In the genomic region with DNA sequence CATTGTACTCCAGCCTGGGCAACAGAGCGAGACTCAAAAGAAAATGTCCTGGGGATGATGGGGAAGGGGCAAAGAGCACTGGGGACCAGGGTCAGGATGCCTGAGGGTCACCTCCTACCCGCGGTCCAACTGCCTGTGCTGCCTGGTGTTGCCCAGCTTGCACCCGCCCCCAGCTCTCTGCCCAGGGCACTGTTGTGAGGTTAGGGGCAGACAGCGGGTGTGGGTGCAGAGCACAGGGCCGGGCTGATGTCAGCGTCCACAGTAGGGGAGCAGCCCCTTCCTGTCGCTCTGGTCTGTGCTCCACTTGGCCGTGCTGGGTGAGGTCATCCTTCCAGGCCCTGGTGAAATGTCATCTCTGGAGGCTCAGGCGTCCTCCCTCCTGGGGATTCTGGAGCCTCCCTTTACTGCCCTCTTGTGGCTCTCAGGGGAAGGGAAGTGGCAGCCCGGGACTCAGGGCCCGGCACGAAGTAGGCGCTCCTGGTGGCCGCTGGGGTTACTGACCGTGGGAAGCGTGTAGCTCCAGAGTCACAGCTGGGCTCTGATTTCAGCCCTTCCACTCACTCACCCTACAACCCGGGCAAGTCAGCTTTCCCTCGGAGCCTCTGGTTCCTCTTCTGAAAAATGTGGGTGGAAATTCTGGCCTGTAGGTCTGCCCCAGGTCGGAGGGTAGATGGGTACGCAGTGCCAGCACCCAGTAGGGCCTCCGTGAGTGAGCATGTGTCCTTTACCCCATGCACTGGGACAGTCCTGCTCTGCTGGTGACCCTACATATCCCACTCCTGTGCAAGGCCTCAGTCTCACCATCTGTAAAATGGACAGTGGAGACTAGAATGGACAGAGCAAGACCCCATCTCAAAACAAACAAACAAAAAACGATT, we compare ENCODE assay signal across 8 cellular contexts. TPM values are rescaled to one million over a fixed set of nuclear protein-coding genes. Genes with fewer than 3 reads are reported as not detected.
A peak's percentile ranks its signal among the peaks of the same experiment; 100 is the strongest.
DNase-seq lines count a peak whose midpoint lies in the region; ATAC-seq and TF ChIP-seq lines count a peak whose summit lies in the region.

No MANE protein-coding gene starts in this region.

- peak; percentile 86 for TF ChIP-seq CTCF in DND-41 (IDR thresholded peaks at IDR 0.05; ENCODE audit: borderline replicate concordance, extremely low read depth, low read length, poor library complexity, severe bottlenecking)
- peak; percentile 67 to 93 (median 78) for TF ChIP-seq CTCF in prostate gland (IDR thresholded peaks at IDR 0.05)

- H3K4me2 ChIP-seq in DND-41 (ENCODE audit: insufficient read depth, low read length): no peak overlapping the region

- H3K9me3 Mint-ChIP-seq in activated naive CD4-positive, alpha-beta T cell treated with anti-CD3 and anti-CD28 coated beads, Interleukin-2, amount 50 U/mL, for 72 hours: no peaks in the 10 kb centered on the region

- intact Hi-C loops in Right ventricle myocardium inferior (cut with DNase I): no loop called here
- intact Hi-C loops in prostate gland (cut with DNase I): no loop called here
- intact Hi-C loops in aorta (cut with DNase I): no loop called here

- WGBS in prostate gland: 35% methylated on average over 21 of the region's 23 CpGs
- 25 to 28% methylated on average over 23 of the region's 23 CpGs for WGBS in aorta, 2 donors

- H3K9me3 ChIP-seq in DND-41 (ENCODE audit: insufficient read depth, low read length, severe bottlenecking) (no peaks in the 10 kb centered on the region), MG63 (no peaks in the 10 kb centered on the region), prostate gland (no peaks in the 10 kb centered on the region), aorta (ENCODE audit: control insufficient read depth, low read length) (no peaks in the 10 kb centered on the region)

- ATAC-seq in DND-41 (ENCODE audit: insufficient read depth, low read depth) (peak; percentile 59), GM21825 (IDR thresholded peaks at IDR 0.05; ENCODE audit: unreplicated experiment) (peak; percentile 56), Right ventricle myocardium inferior (peak; percentile 85), aorta (ENCODE audit: low FRiP score) (peak; percentile 78)
- peak; percentile 74 to 84 for ATAC-seq in activated naive CD4-positive, alpha-beta T cell treated with anti-CD3 and anti-CD28 coated beads, Interleukin-2, amount 50 U/mL, for 72 hours

- peaks cover 8% of the 10 kb centered on the region; the same call in 1 of the 2 replicates for H3K4me1 ChIP-seq in DND-41 (ENCODE audit: insufficient read depth, low read length)
- peaks cover 7% of the 10 kb centered on the region for H3K4me1 ChIP-seq in prostate gland (replicated peaks)
- H3K4me1 ChIP-seq in aorta (ENCODE audit: control insufficient read depth in 1 of 2, insufficient read depth in 2 of 2, low read length in 2 of 2): no peaks in the 10 kb centered on the region

- H3K79me2 ChIP-seq in DND-41 (ENCODE audit: insufficient read depth, low read length): no peaks in the 10 kb centered on the region

- H3K36me3 Mint-ChIP-seq in activated naive CD4-positive, alpha-beta T cell treated with anti-CD3 and anti-CD28 coated beads, Interleukin-2, amount 50 U/mL, for 72 hours: no peaks in the 10 kb centered on the region

- H3K27ac Mint-ChIP-seq in activated naive CD4-positive, alpha-beta T cell treated with anti-CD3 and anti-CD28 coated beads, Interleukin-2, amount 50 U/mL, for 72 hours: peak overlapping the region; percentile 92 to 99

- no peaks in the 10 kb centered on the region for H3K27me3 ChIP-seq in DND-41 (ENCODE audit: insufficient read depth, low read length, poor library complexity)
- H3K27me3 ChIP-seq in MG63: no peaks in the 10 kb centered on the region
- H3K27me3 ChIP-seq in prostate gland (replicated peaks; ENCODE audit: insufficient read depth): no peaks in the 10 kb centered on the region
- H3K27me3 ChIP-seq in aorta (ENCODE audit: control insufficient read depth in 1 of 2, insufficient read depth in 2 of 2, low read length in 1 of 2): no peaks in the 10 kb centered on the region

- H3K4me3 ChIP-seq in DND-41 (ENCODE audit: low read depth in 1 of 2, low read length in 2 of 2) (no peak overlapping the region), MG63 (no peak overlapping the region), prostate gland (no peak overlapping the region), aorta (ENCODE audit: low read length in 2 of 2) (no peak overlapping the region)

- no peak overlapping the region for H2AFZ ChIP-seq in DND-41 (ENCODE audit: low read depth, low read length)

- H4K20me1 ChIP-seq in DND-41 (ENCODE audit: insufficient read depth, low read length): no peaks in the 10 kb centered on the region; the same call in 1 of the 2 replicates

- no peak overlapping the region for H3K9ac ChIP-seq in DND-41 (ENCODE audit: low read depth, low read length)

- TF ChIP-seq POLR2A in prostate gland (IDR thresholded peaks at IDR 0.05): no peak

- DNase-seq in DND-41: peak; percentile 82
- peak; percentile 91 for DNase-seq in MG63
- peak; percentile 95 for DNase-seq in SKM-1 treated with dmso at 0.1 percent for 144 hours (lab: John Stamatoyannopoulos, UW; ENCODE audit: unreplicated experiment)
- peak; percentile 83 to 91 for DNase-seq in activated naive CD4-positive, alpha-beta T cell treated with anti-CD3 and anti-CD28 coated beads, Interleukin-2, amount 50 U/mL, for 72 hours (ENCODE audit: low spot score in 2 of 2)
- peak; percentile 88 for DNase-seq in Right ventricle myocardium inferior (ENCODE audit: missing footprints)
- peak; percentile 52 for DNase-seq in prostate gland (ENCODE audit: low spot score)
- peak; percentile 88 to 91 for DNase-seq in aorta

- no peaks in the 10 kb centered on the region for H3K36me3 ChIP-seq in DND-41 (ENCODE audit: insufficient read depth, low read length)
- H3K36me3 ChIP-seq in MG63: no peaks in the 10 kb centered on the region
- no peaks in the 10 kb centered on the region for H3K36me3 ChIP-seq in prostate gland
- H3K36me3 ChIP-seq in aorta (ENCODE audit: control insufficient read depth in 1 of 2, insufficient read depth in 2 of 2, low read length in 1 of 2): no peaks in the 10 kb centered on the region

- H3K27ac ChIP-seq in DND-41 (ENCODE audit: low read length): no peak overlapping the region
- no peak overlapping the region for H3K27ac ChIP-seq in prostate gland
- no peak overlapping the region for H3K27ac ChIP-seq in aorta (ENCODE audit: low read depth in 1 of 2, low read length in 2 of 2)

RNA-seq across cellular contexts. Expression of a gene that starts 17.3 kb away (rescaled TPM):
- total RNA-seq in MG63 (2014; rRNA removed; shearing (Covaris generic); ENCODE audit: low replicate concordance): 24.0 and 45.5 TPM in 2 replicates
- total RNA-seq in activated naive CD4-positive, alpha-beta T cell treated with anti-CD3 and anti-CD28 coated beads, Interleukin-2, amount 50 U/mL, for 72 hours: 10 to 100 TPM; 11.0 to 15.4 TPM
- total RNA-seq in Right ventricle myocardium inferior (2.9 TPM), prostate gland (10 to 100 TPM; 47.8 to 56.5 TPM), aorta (10 to 100 TPM in 1 of 2 donors, 1 to 10 TPM in 1; 9.9 to 15.3 TPM)
- 1 to 10 TPM; 1.3 to 9.9 TPM for polyA plus RNA-seq in aorta
